12 cellular contexts compared by ENCODE assay signal in genomic region chr2:42844901-42845685, GRCh38. TPM values are rescaled to one million over a fixed set of nuclear protein-coding genes. Genes with fewer than 3 reads are reported as not detected.
DNase-seq lines count a peak whose midpoint lies in the region; ATAC-seq and TF ChIP-seq lines count a peak whose summit lies in the region.
"Had no signal": no experiment of that assay in that cellular context is flagged by ENCODE, and none has a peak within 500 bp of the region (broad histone marks: within the 10 kb centered on the region; RNA-seq: fewer than 3 reads in every experiment).

No MANE protein-coding gene starts in this region.

- H3K27ac ChIP-seq in ovary, result peak overlapping the region in 1 of 2 donors; percentile 75

- TF ChIP-seq POLR2A in ovary (IDR thresholded peaks at IDR 0.05), result no peak

- H3K27me3 ChIP-seq in ovary, result no peaks in the 10 kb centered on the region

- no peaks in the 10 kb centered on the region for H3K9me3 ChIP-seq in ovary

- ATAC-seq in GM21515 (IDR thresholded peaks at IDR 0.05; ENCODE audit: unreplicated experiment) (no peak), HG02678 (IDR thresholded peaks at IDR 0.05; ENCODE audit: unreplicated experiment) (no peak), GM18868 (IDR thresholded peaks at IDR 0.05; ENCODE audit: unreplicated experiment) (no peak)
- ATAC-seq: K562 had no signal

- H3K4me1 ChIP-seq in ovary (ENCODE audit: insufficient read depth), result peaks cover 24% of the 10 kb centered on the region

- intact Hi-C loops in ovary (cut with DNase I), result loop anchor here in 2 of 4 donors (5.0 kb wide), 1 partner anchor 82 kb away; no protein-coding TSS in a partner anchor

- DNase-seq in AG10803 (ENCODE audit: low read depth), result peak; percentile 71
- peak; percentile 34 for DNase-seq in NCI-H774 (lab: John Stamatoyannopoulos, UW)
- peak; percentile 90 for DNase-seq in foreskin fibroblast
- peak; percentile 61 to 79 (median 73) for DNase-seq in ovary
- DNase-seq in HuH-7 (ENCODE audit: low spot score), result no peak
- DNase-seq: caudate nucleus; SHP77; stimulated activated CD4-positive, alpha-beta T cell treated with anti-CD3 and anti-CD28 coated beads, Interleukin-15, amount 100 ng/mL, for 24 hours had no signal

- H3K4me3 ChIP-seq in AG10803 (ENCODE audit: low read length), result no peak overlapping the region
- no peak overlapping the region for H3K4me3 ChIP-seq in foreskin fibroblast (ENCODE audit: low read depth in 1 of 2, low read length in 2 of 2)
- H3K4me3 ChIP-seq in ovary, result no peak overlapping the region
- H3K4me3 ChIP-seq: K562 had no signal

- H3K36me3 ChIP-seq in ovary, result no peaks in the 10 kb centered on the region

- TF ChIP-seq EP300 in ovary (IDR thresholded peaks at IDR 0.05), result no peak

- TF ChIP-seq CTCF in AG10803 (conservative IDR thresholded peaks at IDR 0.05; ENCODE audit: low read length) (no peak), foreskin fibroblast (IDR thresholded peaks at IDR 0.05; ENCODE audit: low read depth, low read length) (no peak), ovary (IDR thresholded peaks at IDR 0.05) (no peak)

- 8 to 17% (median 9%) methylated on average over 18 of the region's 18 CpGs for WGBS in ovary, 3 donors

RNA-seq across cellular contexts. Expression of gene HAAO, which starts 52.7 kb away (rescaled TPM):
- total RNA-seq in ovary, result 10 to 100 TPM in 6 of 7 donors, 1 to 10 TPM in 1; 8.8 to 33.0 (median 28.8) TPM
- polyA plus RNA-seq in ovary, result 10 to 100 TPM in 1 of 2 donors, 1 to 10 TPM in 1; 6.2 to 17.4 TPM
- total RNA-seq: K562 had no signal
- polyA plus RNA-seq: K562 had no signal
